16 cellular contexts compared by ENCODE assay signal in genomic region chr7:69776611-69777010, GRCh38.
"Had no signal": no experiment of that assay in that cellular context is flagged by ENCODE, and none has a peak within 500 bp of the region (broad histone marks: within the 10 kb centered on the region; RNA-seq: fewer than 3 reads in every experiment).

No MANE protein-coding gene starts in this region.

- H3K27me3 ChIP-seq: gastrocnemius medialis had no signal

- H3K36me3 Mint-ChIP-seq: activated naive CD8-positive, alpha-beta T cell treated with anti-CD3 and anti-CD28 coated beads, Interleukin-2, amount 10 ng/mL, durations not matched to agents 7 days and 5 days had no signal

- ATAC-seq: effector memory CD8-positive, alpha-beta T cell; gastrocnemius medialis; sciatic nerve had no signal

- H3K9me3 Mint-ChIP-seq: activated naive CD8-positive, alpha-beta T cell treated with anti-CD3 and anti-CD28 coated beads, Interleukin-2, amount 10 ng/mL, durations not matched to agents 7 days and 5 days; effector memory CD8-positive, alpha-beta T cell; nephron progenitor cell; type B pancreatic cell had no signal

- H3K4me3 Mint-ChIP-seq: activated naive CD8-positive, alpha-beta T cell treated with anti-CD3 and anti-CD28 coated beads, Interleukin-2, amount 10 ng/mL, durations not matched to agents 7 days and 5 days; effector memory CD8-positive, alpha-beta T cell; nephron progenitor cell; type B pancreatic cell had no signal

- H3K9me3 ChIP-seq: gastrocnemius medialis had no signal

- DNase-seq: activated CD4-positive, alpha-beta T cell treated with anti-CD3 and anti-CD28 coated beads, Interleukin-2, amount 50 U/mL, for 4 hours; activated CD4-positive, CD25-positive, alpha-beta regulatory T cell treated with anti-CD3 and anti-CD28 coated beads, Interleukin-2, amount 50 U/mL, for 72 hours; activated naive CD8-positive, alpha-beta T cell treated with anti-CD3 and anti-CD28 coated beads, Interleukin-2, amount 10 ng/mL, durations not matched to agents 7 days and 5 days; activated T-cell treated with anti-CD3 and anti-CD28 coated beads, Interleukin-2, amount 50 U/mL, for 48 hours; aorta; central memory CD4-positive, alpha-beta T cell; cortex of kidney; effector memory CD8-positive, alpha-beta T cell; gastrocnemius medialis; kidney; nephron progenitor cell; stimulated activated CD4-positive, alpha-beta T cell treated with anti-CD3 and anti-CD28 coated beads, Interleukin-12 subunit alpha, Interleukin-12 subunit beta, amount 100 ng/mL, for 4 hours; stimulated activated naive CD4-positive, alpha-beta T cell had no signal

- H3K27me3 Mint-ChIP-seq: activated naive CD8-positive, alpha-beta T cell treated with anti-CD3 and anti-CD28 coated beads, Interleukin-2, amount 10 ng/mL, durations not matched to agents 7 days and 5 days; effector memory CD8-positive, alpha-beta T cell; type B pancreatic cell had no signal

- H3K36me3 ChIP-seq: gastrocnemius medialis had no signal

- H3K4me3 ChIP-seq: gastrocnemius medialis had no signal

- H3K4me1 Mint-ChIP-seq: activated naive CD8-positive, alpha-beta T cell treated with anti-CD3 and anti-CD28 coated beads, Interleukin-2, amount 10 ng/mL, durations not matched to agents 7 days and 5 days had no signal

- H3K27ac ChIP-seq: epithelial cell of prostate, gastrocnemius medialis had no signal

- H3K27ac Mint-ChIP-seq: activated naive CD8-positive, alpha-beta T cell treated with anti-CD3 and anti-CD28 coated beads, Interleukin-2, amount 10 ng/mL, durations not matched to agents 7 days and 5 days; nephron progenitor cell had no signal
